In the genomic region with DNA sequence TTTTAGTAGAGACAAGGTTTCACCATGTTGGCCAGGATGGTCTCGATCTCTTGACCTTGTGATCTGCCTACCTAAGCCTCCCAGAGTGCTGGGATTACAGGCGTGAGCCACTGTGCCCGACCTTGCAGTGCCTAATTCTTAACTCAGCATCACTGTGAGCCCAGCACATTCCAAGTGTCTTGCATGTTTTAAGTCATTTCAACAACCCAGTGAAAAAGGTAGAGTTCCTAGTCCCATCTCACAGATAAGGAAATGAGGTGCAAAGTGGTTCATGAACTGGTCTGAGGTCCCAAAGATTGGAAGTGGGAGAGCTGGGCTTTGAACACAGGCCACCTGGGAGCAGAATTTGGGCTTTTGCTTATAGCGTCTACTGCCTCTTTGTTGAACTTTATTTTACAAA, we compare ENCODE assay signal across 29 cellular contexts.
"Had no signal": no experiment of that assay in that cellular context is flagged by ENCODE, and none has a peak within 500 bp of the region (broad histone marks: within the 10 kb centered on the region; RNA-seq: fewer than 3 reads in every experiment).

No MANE protein-coding gene starts in this region.

- H3K27me3 ChIP-seq: cardiac muscle cell, hepatocyte, neural progenitor cell, right lobe of liver, upper lobe of left lung had no signal

- H3K27ac Mint-ChIP-seq: activated naive CD8-positive, alpha-beta T cell; natural killer cell; neural progenitor cell had no signal

- H3K9me3 Mint-ChIP-seq: brain, neural progenitor cell had no signal

- H3K9me3 ChIP-seq: right lobe of liver, upper lobe of left lung had no signal

- H3K79me2 ChIP-seq: hepatocyte had no signal

- H3K4me3 Mint-ChIP-seq: activated naive CD8-positive, alpha-beta T cell; brain; natural killer cell; neural progenitor cell had no signal

- FAIRE-seq: frontal cortex, keratinocyte had no signal

- H3K9ac ChIP-seq: neural progenitor cell had no signal

- H3K4me3 ChIP-seq: cardiac muscle cell, hepatocyte, neural progenitor cell, right lobe of liver, skin epidermis, upper lobe of left lung had no signal

- H3K4me1 ChIP-seq: neural progenitor cell, right lobe of liver had no signal

- ATAC-seq: activated CD4-positive, CD25-positive, alpha-beta regulatory T cell treated with anti-CD3 and anti-CD28 coated beads, Interleukin-2, amount 50 U/mL, for 24 hours; left colon; natural killer cell; right lobe of liver; stimulated activated naive CD8-positive, alpha-beta T cell treated with anti-CD3 and anti-CD28 coated beads, Interleukin-15, Interleukin-2, amounts not matched to agents 100 U/mL and 50 U/mL, for 24 hours had no signal

- H3K27ac ChIP-seq: cardiac muscle cell, epithelial cell of prostate, hepatocyte, neural progenitor cell, right lobe of liver, VCaP had no signal

- H3K4me2 ChIP-seq: hepatocyte, neural progenitor cell had no signal

- H3K4me1 Mint-ChIP-seq: natural killer cell had no signal

- DNase-seq: activated CD4-positive, alpha-beta T cell treated with anti-CD3 and anti-CD28 coated beads for 48 hours; activated CD4-positive, alpha-beta T cell treated with anti-CD3 and anti-CD28 coated beads, Interleukin-2, amount 50 U/mL, for 48 hours; activated CD8-positive, alpha-beta memory T cell treated with anti-CD3 and anti-CD28 coated beads for 24 hours; activated effector memory CD4-positive, alpha-beta T cell treated with Interleukin-2 at 50 U/mL for 16 hours; activated naive CD4-positive, alpha-beta T cell treated with Interleukin-2 at 50 U/mL for 16 hours; cerebellar nuclear complex; cortex of kidney; glutamatergic neuron; left colon; natural killer cell; occipital lobe; posterior cingulate gyrus; right lobe of liver; stimulated activated CD4-positive, alpha-beta T cell treated with anti-CD3 and anti-CD28 coated beads, Interleukin-12 subunit alpha, Interleukin-12 subunit beta, amount 100 ng/mL, for 4 hours; stimulated activated CD4-positive, alpha-beta T cell treated with anti-CD3 and anti-CD28 coated beads, Interleukin-4, amount 100 ng/mL, for 1 hour; stimulated activated naive CD8-positive, alpha-beta T cell treated with anti-CD3 and anti-CD28 coated beads, Interleukin-15, Interleukin-2, amounts not matched to agents 100 U/mL and 50 U/mL, for 24 hours; T-helper 1 cell; upper lobe of left lung had no signal

- H3K36me3 ChIP-seq: cardiac muscle cell, neural progenitor cell, right lobe of liver had no signal

- H3K36me3 Mint-ChIP-seq: activated naive CD8-positive, alpha-beta T cell; brain; natural killer cell; neural progenitor cell had no signal

- H2AFZ ChIP-seq: hepatocyte, neural progenitor cell had no signal
